Comparison of ENCODE assay signal across 22 cellular contexts in genomic region chr3:113249601-113250000, GRCh38. TPM values are rescaled to one million over a fixed set of nuclear protein-coding genes. Genes with fewer than 3 reads are reported as not detected.
DNase-seq lines count a peak whose midpoint lies in the region; ATAC-seq and TF ChIP-seq lines count a peak whose summit lies in the region.
"Had no signal": no experiment of that assay in that cellular context is flagged by ENCODE, and none has a peak within 500 bp of the region (broad histone marks: within the 10 kb centered on the region; RNA-seq: fewer than 3 reads in every experiment).

No MANE protein-coding gene starts in this region.

- H3K27me3 Mint-ChIP-seq in MCF 10A (ENCODE audit: insufficient read depth, unreplicated experiment) (no peaks in the 10 kb centered on the region), glutamatergic neuron (ENCODE audit: unreplicated experiment) (peaks cover 8% of the 10 kb centered on the region)

- no peaks in the 10 kb centered on the region for H3K36me3 ChIP-seq in breast epithelium
- H3K36me3 ChIP-seq in rectal smooth muscle tissue (ENCODE audit: control insufficient read depth, insufficient read depth, low read length): peaks cover 10% of the 10 kb centered on the region
- H3K36me3 ChIP-seq: brain microvascular endothelial cell had no signal

- no peak overlapping the region for H3K9ac ChIP-seq in rectal smooth muscle tissue (ENCODE audit: low read length)

- intact Hi-C loops in breast epithelium (cut with DNase I; ENCODE audit: low total_unique reads): no loop called here
- intact Hi-C loops in MCF 10A (cut with micrococcal nuclease): no loop called here
- intact Hi-C loops in left cardiac atrium (cut with DNase I): no loop called here

- no peaks in the 10 kb centered on the region for H3K36me3 Mint-ChIP-seq in MCF 10A (ENCODE audit: insufficient read depth, unreplicated experiment)
- no peaks in the 10 kb centered on the region for H3K36me3 Mint-ChIP-seq in glutamatergic neuron (ENCODE audit: unreplicated experiment)
- H3K36me3 Mint-ChIP-seq: memory B cell; stimulated activated memory B cell treated with anti-CD40 and anti-IgM and Interleukin-4, amounts not matched to agents 10 μg/mL and 1 μg/mL and 100 μg/mL, for 72 hours had no signal

- no peaks in the 10 kb centered on the region for H3K27me3 ChIP-seq in breast epithelium
- no peaks in the 10 kb centered on the region for H3K27me3 ChIP-seq in rectal smooth muscle tissue (ENCODE audit: control insufficient read depth, insufficient read depth, low read length)
- H3K27me3 ChIP-seq: brain microvascular endothelial cell, hepatocyte, testis had no signal

- TF ChIP-seq CTCF in breast epithelium (IDR thresholded peaks at IDR 0.05) (no peak), MCF 10A (IDR thresholded peaks at IDR 0.05; ENCODE audit: unreplicated experiment) (no peak), glutamatergic neuron (IDR thresholded peaks at IDR 0.05; ENCODE audit: partially characterized antibody, unreplicated experiment) (no peak)

- H3K9me3 Mint-ChIP-seq in MCF 10A (ENCODE audit: unreplicated experiment) (no peaks in the 10 kb centered on the region), glutamatergic neuron (ENCODE audit: unreplicated experiment) (peaks cover 20% of the 10 kb centered on the region)
- H3K9me3 Mint-ChIP-seq: activated B cell treated with CpG ODN at 0.5 μM for 24 hours; memory B cell; stimulated activated memory B cell treated with anti-CD40 and anti-IgM and Interleukin-4, amounts not matched to agents 10 μg/mL and 1 μg/mL and 100 μg/mL, for 72 hours had no signal

- no peak for ATAC-seq in left cardiac atrium
- ATAC-seq: stimulated activated memory B cell treated with anti-CD40 and anti-IgM and Interleukin-4, amounts not matched to agents 10 μg/mL and 1 μg/mL and 100 μg/mL, for 72 hours had no signal

- peaks cover 0 to 24% of the 10 kb centered on the region in 2 donors for H3K4me1 ChIP-seq in breast epithelium
- peaks cover 56% of the 10 kb centered on the region for H3K4me1 ChIP-seq in rectal smooth muscle tissue (ENCODE audit: control insufficient read depth, insufficient read depth, low read length)

- H3K9me3 ChIP-seq in breast epithelium: no peaks in the 10 kb centered on the region
- H3K9me3 ChIP-seq: testis had no signal

- no TSS peak for BruUV-seq in MCF 10A (replicated peaks; lab: Mats Ljungman, UMichigan)

- POLR2A ChIA-PET in MCF 10A (lab: Yijun Ruan, JAX): interaction anchor here (0.7 to 1.1 kb wide), 2 partner anchors 9 to 40 kb away, joined by 3 read pairs; no protein-coding TSS in a partner anchor

- no peak for TF ChIP-seq POLR2A in breast epithelium (IDR thresholded peaks at IDR 0.05)

- H3K27ac Mint-ChIP-seq in MCF 10A (ENCODE audit: low read depth, unreplicated experiment) (no peak overlapping the region), glutamatergic neuron (ENCODE audit: unreplicated experiment) (peak overlapping the region; percentile 96)
- H3K27ac Mint-ChIP-seq: activated B cell treated with CpG ODN at 0.5 μM for 24 hours; memory B cell; stimulated activated memory B cell treated with anti-CD40 and anti-IgM and Interleukin-4, amounts not matched to agents 10 μg/mL and 1 μg/mL and 100 μg/mL, for 72 hours had no signal

- H3K4me3 Mint-ChIP-seq in MCF 10A (ENCODE audit: unreplicated experiment): no peak overlapping the region
- H3K4me3 Mint-ChIP-seq in glutamatergic neuron (ENCODE audit: unreplicated experiment): peak overlapping the region; percentile 30
- H3K4me3 Mint-ChIP-seq: activated B cell treated with CpG ODN at 0.5 μM for 24 hours; memory B cell; stimulated activated memory B cell treated with anti-CD40 and anti-IgM and Interleukin-4, amounts not matched to agents 10 μg/mL and 1 μg/mL and 100 μg/mL, for 72 hours had no signal

- H3K4me1 Mint-ChIP-seq in MCF 10A (ENCODE audit: insufficient read depth, unreplicated experiment) (no peaks in the 10 kb centered on the region), glutamatergic neuron (ENCODE audit: low read depth, unreplicated experiment) (peaks cover 55% of the 10 kb centered on the region)

- H3K4me3 ChIP-seq in breast epithelium (no peak overlapping the region), rectal smooth muscle tissue (ENCODE audit: low read length) (no peak overlapping the region)
- H3K4me3 ChIP-seq: hepatocyte, testis had no signal

- CTCF ChIA-PET in MCF 10A (lab: Yijun Ruan, JAX): interaction anchor here (0.5 to 0.8 kb wide), 4 partner anchors 80 to 606 kb away, joined by 3 read pairs; no protein-coding TSS in a partner anchor

- DNase-seq in breast epithelium (ENCODE audit: low spot score in 2 of 2) (peak in 1 of 2 donors; percentile 56), MCF 10A (ENCODE audit: unreplicated experiment) (no peak), glutamatergic neuron (no peak), C1 segment of cervical spinal cord (lab: John Stamatoyannopoulos, UW) (no peak), NCI-H748 treated with DMSO at 0.1 percent for 48 hours (lab: John Stamatoyannopoulos, UW) (no peak), left cardiac atrium (no peak), NCI-H446 treated with DMSO at 0.1 percent for 48 hours (lab: John Stamatoyannopoulos, UW) (no peak)
- DNase-seq: 8988T; activated B cell treated with CpG ODN at 0.5 μM for 24 hours; activated naive CD4-positive, alpha-beta T cell treated with Interleukin-2 at 50 U/mL for 16 hours; GOT3; NCI-H1092; NCI-H187 treated with DMSO at 0.1 percent for 48 hours; NCI-H69; SHP77 treated with DMSO at 0.1 percent for 48 hours; stimulated activated CD4-positive, alpha-beta T cell treated with anti-CD3 and anti-CD28 coated beads, Interleukin-4, amount 100 ng/mL, for 4 hours; testis had no signal

- H3K27ac ChIP-seq in breast epithelium (peak overlapping the region; percentile 92 to 97), rectal smooth muscle tissue (ENCODE audit: low read depth, low read length) (peak overlapping the region; percentile 74)
- H3K27ac ChIP-seq: brain microvascular endothelial cell, hepatocyte had no signal

RNA-seq across cellular contexts. Expression of gene BOC, which starts 38.2 kb away (rescaled TPM):
- total RNA-seq in breast epithelium (10 to 100 TPM; 48.8 to 56.6 (median 55.1) TPM), MCF 10A (2022) (1.8 and 2.3 TPM in 2 replicates), glutamatergic neuron (ENCODE audit: unreplicated experiment) (32.9 TPM), left cardiac atrium (10 to 100 TPM; 14.5 to 16.3 TPM)
